ENCODE assay signal across 8 cellular contexts in genomic region chr19:18364826-18365528, GRCh38. TPM values are rescaled to one million over a fixed set of nuclear protein-coding genes. Genes with fewer than 3 reads are reported as not detected.
DNase-seq lines count a peak whose midpoint lies in the region; ATAC-seq and TF ChIP-seq lines count a peak whose summit lies in the region.

No MANE protein-coding gene starts in this region.

- no peaks in the 10 kb centered on the region for H3K27me3 Mint-ChIP-seq in activated naive CD4-positive, alpha-beta T cell treated with anti-CD3 and anti-CD28 coated beads for 36 hours (ENCODE audit: low read depth)

- no peak for ATAC-seq in HG02840 (IDR thresholded peaks at IDR 0.05; ENCODE audit: low FRiP score, unreplicated experiment)

- no peak for TF ChIP-seq CTCF in kidney epithelial cell (IDR thresholded peaks at IDR 0.05; ENCODE audit: insufficient read depth, low read length, poor library complexity, severe bottlenecking)
- no peak for TF ChIP-seq CTCF in suprapubic skin (IDR thresholded peaks at IDR 0.05)

- no peak for TF ChIP-seq EP300 in suprapubic skin (IDR thresholded peaks at IDR 0.05)

- no peak overlapping the region for H3K4me3 Mint-ChIP-seq in activated naive CD4-positive, alpha-beta T cell treated with anti-CD3 and anti-CD28 coated beads for 36 hours

- peaks cover 1% of the 10 kb centered on the region for H3K9me3 Mint-ChIP-seq in activated naive CD4-positive, alpha-beta T cell treated with anti-CD3 and anti-CD28 coated beads for 36 hours

- CTCF ChIA-PET in activated naive CD4-positive, alpha-beta T cell treated with anti-CD3 and anti-CD28 coated beads for 36 hours (lab: Charles Lee), result interaction anchor here (1.2 to 1.3 kb wide), 2 partner anchors 23 to 24 kb away, joined by 3 read pairs; no protein-coding TSS in a partner anchor

- in situ Hi-C loops in T47D (cut with HindIII; ENCODE audit: low pct_unique_long_range_greater_than_20kb, low sequenced_read_pairs), result no loop called here

- no peak for DNase-seq in activated naive CD4-positive, alpha-beta T cell treated with anti-CD3 and anti-CD28 coated beads for 36 hours
- DNase-seq in activated naive CD4-positive, alpha-beta T cell treated with anti-CD3 and anti-CD28 coated beads, Interleukin-2, amount 50 U/mL, for 16 hours, result no peak
- DNase-seq in NCI-H748 (lab: John Stamatoyannopoulos, UW; ENCODE audit: unreplicated experiment) (peak; percentile 68), T47D (ENCODE audit: low read depth in 1 of 2, low spot score in 1 of 2) (peak; percentile 45 to 95), kidney epithelial cell (ENCODE audit: low read depth) (peak; percentile 100), suprapubic skin (ENCODE audit: low spot score in 2 of 2) (no peak)
- no peak for DNase-seq in activated CD4-positive, alpha-beta T cell treated with anti-CD3 and anti-CD28 coated beads for 4 hours

- intact Hi-C loops in activated naive CD4-positive, alpha-beta T cell treated with anti-CD3 and anti-CD28 coated beads for 36 hours (cut with micrococcal nuclease), result no loop called here

- H3K4me1 Mint-ChIP-seq in activated naive CD4-positive, alpha-beta T cell treated with anti-CD3 and anti-CD28 coated beads for 36 hours (ENCODE audit: low read depth), result peaks cover 1% of the 10 kb centered on the region

- peaks cover 11% of the 10 kb centered on the region for H3K4me1 ChIP-seq in suprapubic skin

- H3K27me3 ChIP-seq in kidney epithelial cell (ENCODE audit: control insufficient read depth, insufficient read depth, low read length), result no peaks in the 10 kb centered on the region
- H3K27me3 ChIP-seq in suprapubic skin, result no peaks in the 10 kb centered on the region

- TF ChIP-seq POLR2A in suprapubic skin (IDR thresholded peaks at IDR 0.05), result no peak

- H3K4me3 ChIP-seq in kidney epithelial cell (ENCODE audit: low read depth, low read length) (no peak overlapping the region), suprapubic skin (peak overlapping the region; percentile 17)

- H3K36me3 Mint-ChIP-seq in activated naive CD4-positive, alpha-beta T cell treated with anti-CD3 and anti-CD28 coated beads for 36 hours (ENCODE audit: low read depth), result peaks cover 10% of the 10 kb centered on the region

- H3K27ac Mint-ChIP-seq in activated naive CD4-positive, alpha-beta T cell treated with anti-CD3 and anti-CD28 coated beads for 36 hours, result peak overlapping the region; percentile 27

- 16% methylated on average over 15 of the region's 15 CpGs for WGBS in suprapubic skin

- H3K9me3 ChIP-seq in suprapubic skin, result no peaks in the 10 kb centered on the region

- H3K36me3 ChIP-seq in kidney epithelial cell (ENCODE audit: control insufficient read depth, insufficient read depth, low read length), result no peaks in the 10 kb centered on the region
- peaks cover 3% of the 10 kb centered on the region for H3K36me3 ChIP-seq in suprapubic skin

- peak overlapping the region; percentile 15 for H3K27ac ChIP-seq in suprapubic skin

RNA-seq across cellular contexts. Expression of gene GDF15, which starts 21.0 kb away (rescaled TPM):
- total RNA-seq in activated naive CD4-positive, alpha-beta T cell treated with anti-CD3 and anti-CD28 coated beads for 36 hours, result under 1 TPM in 1 of 2 experiments, not detected in 1; 0.20 TPM
- total RNA-seq in kidney epithelial cell, result 637 and 822 TPM in 2 replicates
- under 1 TPM in 3 of 4 donors, not detected in 1; 0.57 to 0.89 (median 0.86) TPM for total RNA-seq in suprapubic skin

RNA-seq across cellular contexts. Expression of gene PGPEP1, which starts 24.6 kb away (rescaled TPM):
- 10 to 100 TPM; 14.4 to 15.6 TPM for total RNA-seq in activated naive CD4-positive, alpha-beta T cell treated with anti-CD3 and anti-CD28 coated beads for 36 hours
- total RNA-seq in kidney epithelial cell, result 28.8 and 34.4 TPM in 2 replicates
- total RNA-seq in suprapubic skin, result 1 to 10 TPM; 4.6 to 8.0 (median 7.6) TPM

RNA-seq across cellular contexts. Expression of gene LRRC25, which starts 32.4 kb away (rescaled TPM):
- not detected for total RNA-seq in activated naive CD4-positive, alpha-beta T cell treated with anti-CD3 and anti-CD28 coated beads for 36 hours
- 0.08 and 0.14 TPM in 2 replicates for total RNA-seq in kidney epithelial cell
- under 1 TPM in 3 of 4 donors, not detected in 1; 0.59 to 0.79 (median 0.73) TPM for total RNA-seq in suprapubic skin

RNA-seq across cellular contexts. Expression of gene LSM4, which starts 42.1 kb away (rescaled TPM):
- 100 to 1,000 TPM; 439 to 451 TPM for total RNA-seq in activated naive CD4-positive, alpha-beta T cell treated with anti-CD3 and anti-CD28 coated beads for 36 hours
- total RNA-seq in kidney epithelial cell (333 and 367 TPM in 2 replicates), suprapubic skin (100 to 1,000 TPM in 2 of 4 donors, 10 to 100 TPM in 2; 53.1 to 115 (median 103) TPM)

RNA-seq across cellular contexts. Expression of gene SSBP4, which starts 54.2 kb away (rescaled TPM):
- total RNA-seq in activated naive CD4-positive, alpha-beta T cell treated with anti-CD3 and anti-CD28 coated beads for 36 hours, result 10 to 100 TPM; 62.6 to 71.4 TPM
- total RNA-seq in kidney epithelial cell (92.6 and 96.2 TPM in 2 replicates), suprapubic skin (10 to 100 TPM; 18.1 to 30.5 (median 27.4) TPM)

Comparison
In these comparisons a context has a peak if more than half of its experiments do, and no peak if none do; other contexts are left out.
1. DNase-seq: peak in NCI-H748 (single experiment), T47D (2 of 2) and kidney epithelial cell (single experiment); none in activated naive CD4-positive, alpha-beta T cell treated with anti-CD3 and anti-CD28 coated beads for 36 hours (single experiment), activated naive CD4-positive, alpha-beta T cell treated with anti-CD3 and anti-CD28 coated beads, Interleukin-2, amount 50 U/mL, for 16 hours (single experiment), suprapubic skin (0 of 2) and activated CD4-positive, alpha-beta T cell treated with anti-CD3 and anti-CD28 coated beads for 4 hours (0 of 2).
2. RNA of gene GDF15, which starts 21.0 kb away (total RNA-seq): 637 to 822 TPM in kidney epithelial cell; 0.57 to 0.89 TPM in suprapubic skin and 0.20 TPM in activated naive CD4-positive, alpha-beta T cell treated with anti-CD3 and anti-CD28 coated beads for 36 hours; every median in the first group is over 100 times any median in the second.